11 cellular contexts compared by ENCODE assay signal in genomic region chr10:92688573-92688926, GRCh38. TPM values are rescaled to one million over a fixed set of nuclear protein-coding genes. Genes with fewer than 3 reads are reported as not detected.
DNase-seq lines count a peak whose midpoint lies in the region; ATAC-seq and TF ChIP-seq lines count a peak whose summit lies in the region.
"Had no signal": no experiment of that assay in that cellular context is flagged by ENCODE, and none has a peak within 500 bp of the region (broad histone marks: within the 10 kb centered on the region; RNA-seq: fewer than 3 reads in every experiment).

No MANE protein-coding gene starts in this region.

- H3K9me3 Mint-ChIP-seq in naive B cell = peaks cover 0 to 17% (median 5%) of the 10 kb centered on the region in 7 donors

- 64 to 80% methylated on average over 5 of the region's 5 CpGs for WGBS in body of pancreas, 2 donors

- no peaks in the 10 kb centered on the region for H3K27me3 ChIP-seq in ACC112 (ENCODE audit: insufficient read depth, low read length)
- peaks cover 67% of the 10 kb centered on the region for H3K27me3 ChIP-seq in HUES6 (ENCODE audit: control insufficient read depth, insufficient read depth, low read length)
- H3K27me3 ChIP-seq in body of pancreas = no peaks in the 10 kb centered on the region
- no peaks in the 10 kb centered on the region for H3K27me3 ChIP-seq in SJCRH30

- TF ChIP-seq POLR2A in body of pancreas (IDR thresholded peaks at IDR 0.05) = no peak

- H3K36me3 ChIP-seq in ACC112 (ENCODE audit: insufficient read depth, low read length) (no peaks in the 10 kb centered on the region), HUES6 (ENCODE audit: control insufficient read depth, insufficient read depth, low read length) (no peaks in the 10 kb centered on the region), body of pancreas (replicated peaks in 1 of 2; ENCODE audit: insufficient read depth in 1 of 2, low read depth in 2 of 2) (no peaks in the 10 kb centered on the region), SJCRH30 (no peaks in the 10 kb centered on the region)
- H3K36me3 ChIP-seq: uterus had no signal

- TF ChIP-seq CTCF in body of pancreas (IDR thresholded peaks at IDR 0.05) = no peak

- peak overlapping the region; percentile 91 for H2AFZ ChIP-seq in ACC112 (ENCODE audit: low read length, unreplicated experiment)

- no peak overlapping the region for H3K9ac ChIP-seq in HUES6 (ENCODE audit: low read length)

- peaks cover 17% of the 10 kb centered on the region for H3K79me2 ChIP-seq in ACC112 (ENCODE audit: control insufficient read depth, insufficient read depth, low read length, unreplicated experiment)

- H3K9me3 ChIP-seq in HUES6 (ENCODE audit: control insufficient read depth, insufficient read depth, low read depth, low read length) (no peaks in the 10 kb centered on the region), body of pancreas (no peaks in the 10 kb centered on the region), SJCRH30 (replicated peaks) (no peaks in the 10 kb centered on the region)
- H3K9me3 ChIP-seq: uterus had no signal

- DNase-seq in body of pancreas (no peak), naive B cell (no peak), SJCRH30 (no peak), foreskin melanocyte (no peak)
- DNase-seq: midbrain, NCI-H226 had no signal

- no peaks in the 10 kb centered on the region for H3K27me3 Mint-ChIP-seq in naive B cell

- H3K4me1 ChIP-seq in ACC112 (ENCODE audit: control insufficient read depth, insufficient read depth, low read length, unreplicated experiment) (peaks cover 8% of the 10 kb centered on the region), HUES6 (ENCODE audit: control insufficient read depth, insufficient read depth, low read length) (peaks cover 16% of the 10 kb centered on the region), body of pancreas (peaks cover 20% of the 10 kb centered on the region), SJCRH30 (no peaks in the 10 kb centered on the region)

- no peak overlapping the region for H3K27ac ChIP-seq in ACC112 (ENCODE audit: low read depth, low read length)
- H3K27ac ChIP-seq in HUES6 (ENCODE audit: low read depth, low read length) = no peak overlapping the region
- peak overlapping the region in 3 of 4 donors; percentile 87 to 92 (median 90) for H3K27ac ChIP-seq in body of pancreas
- no peak overlapping the region for H3K27ac ChIP-seq in SJCRH30

- intact Hi-C loops in body of pancreas (cut with DNase I) = no loop called here

- H3K4me3 ChIP-seq in ACC112 (ENCODE audit: low read depth, low read length) = peak overlapping the region; percentile 94
- peak overlapping the region; percentile 65 for H3K4me3 ChIP-seq in HUES6 (ENCODE audit: low read depth, low read length)
- peak overlapping the region; percentile 47 to 55 for H3K4me3 ChIP-seq in body of pancreas
- no peak overlapping the region for H3K4me3 ChIP-seq in SJCRH30

- H3K4me1 Mint-ChIP-seq in naive B cell = peaks cover 32 to 42% (median 41%) of the 10 kb centered on the region in 3 donors

- H3K27ac Mint-ChIP-seq in naive B cell = peak overlapping the region in 5 of 6 donors; percentile 18 to 94 (median 91)

- H3K4me3 Mint-ChIP-seq in naive B cell = peak overlapping the region; percentile 89 to 97 (median 93)

- ATAC-seq in body of pancreas (no peak), naive B cell (ENCODE audit: low read depth in 2 of 2) (no peak), GM18511 (IDR thresholded peaks at IDR 0.05; ENCODE audit: unreplicated experiment) (no peak), GM21576 (IDR thresholded peaks at IDR 0.05; ENCODE audit: unreplicated experiment) (no peak)

- peaks cover 13 to 36% of the 10 kb centered on the region in 2 donors for H3K36me3 Mint-ChIP-seq in naive B cell

RNA-seq across cellular contexts. Expression of gene HHEX, which starts 1.2 kb away (rescaled TPM):
- total RNA-seq in body of pancreas = 10 to 100 TPM; 33.5 to 37.9 TPM
- 100 to 1,000 TPM; 140 to 208 (median 160) TPM for polyA plus RNA-seq in naive B cell (ENCODE audit: low read depth in 6 of 6)
- total RNA-seq in SJCRH30 (2014; rRNA removed; shearing (Covaris generic)) = 2.9 and 4.2 TPM in 2 replicates

Comparison
In these comparisons a context has a peak if more than half of its experiments do, and no peak if none do; other contexts are left out.
1. H3K27ac ChIP-seq: peak in body of pancreas (3 of 4); none in ACC112 (single experiment), HUES6 (single experiment) and SJCRH30 (single experiment).